Comparison of ENCODE assay signal across 1 cellular context in genomic region chr11:68709064-68709463, GRCh38.
TF ChIP-seq lines count a peak whose summit lies in the region.

No MANE protein-coding gene starts in this region.

TF ChIP-seq in H1, 55 proteins besides CTCF, POLR2A, EP300 and RAD21:
- no peak for TF ChIP-seq ATF2 (IDR thresholded peaks at IDR 0.05; ENCODE audit: low read length)
- no peak for TF ChIP-seq CTBP2 (IDR thresholded peaks at IDR 0.05; ENCODE audit: borderline replicate concordance, insufficient read depth, insufficient read length, low read length)
- no peak for TF ChIP-seq NANOG (IDR thresholded peaks at IDR 0.05; ENCODE audit: insufficient read depth, low read depth, low read length, poor library complexity, severe bottlenecking)
- no peak for TF ChIP-seq MAFK (IDR thresholded peaks at IDR 0.05; ENCODE audit: low read depth, low read length)
- no peak for TF ChIP-seq GABPA (IDR thresholded peaks at IDR 0.05; ENCODE audit: borderline replicate concordance, insufficient read depth, low read length)
- no peak for TF ChIP-seq TAF1 (IDR thresholded peaks at IDR 0.05; ENCODE audit: low read depth, low read length)
- TF ChIP-seq TAF7 (optimal IDR thresholded peaks at IDR 0.05; ENCODE audit: borderline replicate concordance, low read depth, low read length), result no peak
- TF ChIP-seq SP1 (IDR thresholded peaks at IDR 0.05; ENCODE audit: low read depth, low read length), result no peak
- no peak for TF ChIP-seq YY1 (IDR thresholded peaks at IDR 0.05; ENCODE audit: low read depth, low read length)
- TF ChIP-seq JUND (IDR thresholded peaks at IDR 0.05; ENCODE audit: low read length), result no peak
- no peak for TF ChIP-seq SRF (IDR thresholded peaks at IDR 0.05; ENCODE audit: low read depth, low read length)
- no peak for TF ChIP-seq TCF12 (IDR thresholded peaks at IDR 0.05; ENCODE audit: low read depth, low read length)
- TF ChIP-seq TEAD4 (IDR thresholded peaks at IDR 0.05; ENCODE audit: low read depth, low read length), result no peak
- TF ChIP-seq ASH2L (IDR thresholded peaks at IDR 0.05; ENCODE audit: low read length), result no peak
- no peak for TF ChIP-seq HDAC6 (IDR thresholded peaks at IDR 0.05; ENCODE audit: low read depth, low read length)
- no peak for TF ChIP-seq EZH2 (IDR thresholded peaks at IDR 0.05; ENCODE audit: low read depth, low read length, severe bottlenecking)
- TF ChIP-seq CEBPB (IDR thresholded peaks at IDR 0.05; ENCODE audit: low read depth, low read length), result no peak
- TF ChIP-seq KDM5A (IDR thresholded peaks at IDR 0.05; ENCODE audit: low read length), result no peak
- no peak for TF ChIP-seq HDAC2 (IDR thresholded peaks at IDR 0.05; ENCODE audit: borderline replicate concordance in 1 of 2, low read depth in 2 of 2, low read length in 2 of 2)
